In genomic region chr5:40834849-40835787, GRCh38 we compare ENCODE assay signal across 8 cellular contexts. TPM values are rescaled to one million over a fixed set of nuclear protein-coding genes. Genes with fewer than 3 reads are reported as not detected.
DNase-seq lines count a peak whose midpoint lies in the region; ATAC-seq and TF ChIP-seq lines count a peak whose summit lies in the region.

Gene RPL37 (minus strand): TSS chr5:40835222. CDS start chr5:40835185, 37 bp downstream.

- peak; percentile 99 for DNase-seq in DMS 273 (lab: John Stamatoyannopoulos, UW; ENCODE audit: unreplicated experiment)
- peak; percentile 97 for DNase-seq in IMR-90
- DNase-seq in OCI-M1 (lab: John Stamatoyannopoulos, UW), result peak; percentile 97
- DNase-seq in activated T-cell treated with anti-CD3 and anti-CD28 coated beads for 24 hours (ENCODE audit: low read depth), result peak; percentile 90
- DNase-seq in epidermal melanocyte (ENCODE audit: insufficient read length, low spot score), result peak; percentile 89
- DNase-seq in stimulated activated CD8-positive, alpha-beta memory T cell treated with anti-CD3 and anti-CD28 coated beads, Interleukin-4, amount 100 ng/mL, for 1 hour (ENCODE audit: low read depth in 2 of 2, low spot score in 1 of 2), result peak; percentile 72 to 81

- dilution Hi-C loops in IMR-90 (cut with HindIII; ENCODE audit: low sequenced_read_pairs, unreplicated experiment), result no loop called here

- H3K27me3 ChIP-seq in IMR-90 (ENCODE audit: control insufficient read depth, insufficient read depth, low read length) (no peaks in the 10 kb centered on the region), mononuclear cell (ENCODE audit: insufficient read depth, low read length) (no peaks in the 10 kb centered on the region)

- H3K36me3 ChIP-seq in IMR-90 (ENCODE audit: control insufficient read depth, insufficient read depth, low read length), result peaks cover 36% of the 10 kb centered on the region

- peak within 1 kb of the TSS; percentile 99 for H3K14ac ChIP-seq in IMR-90 (replicated peaks; ENCODE audit: low read depth, low read length)

- H2AFZ ChIP-seq in IMR-90 (replicated peaks; ENCODE audit: low read length, poor library complexity), result peak within 1 kb of the TSS; percentile 100

- peak within 1 kb of the TSS; percentile 66 for H3K18ac ChIP-seq in IMR-90 (ENCODE audit: low read depth, low read length)

- H3K9me3 ChIP-seq in IMR-90 (ENCODE audit: control insufficient read depth, insufficient read depth, low read length), result no peaks in the 10 kb centered on the region
- H3K9me3 ChIP-seq in mononuclear cell (ENCODE audit: low read depth, low read length), result no peaks in the 10 kb centered on the region

- H3K4me3 ChIP-seq in IMR-90 (ENCODE audit: insufficient read depth, low read depth, low read length) (peak within 1 kb of the TSS; percentile 74), mononuclear cell (ENCODE audit: low read length) (peak within 1 kb of the TSS; percentile 60)

- peak within 1 kb of the TSS; percentile 99 for H2AK5ac ChIP-seq in IMR-90 (ENCODE audit: low read depth, low read length)

- H3K23ac ChIP-seq in IMR-90 (ENCODE audit: low read depth, low read length), result peak within 1 kb of the TSS; percentile 96

- H3K56ac ChIP-seq in IMR-90 (ENCODE audit: extremely low read depth, insufficient read depth, low read length), result peak within 1 kb of the TSS; percentile 98

- ATAC-seq in GM21528 (IDR thresholded peaks at IDR 0.05; ENCODE audit: low FRiP score, unreplicated experiment), result peak; percentile 98
- ATAC-seq in IMR-90 (ENCODE audit: low read depth), result peak; percentile 97

- peak within 1 kb of the TSS; percentile 93 for H4K5ac ChIP-seq in IMR-90 (ENCODE audit: low read depth, low read length)

- peak within 1 kb of the TSS; percentile 95 for H3K9ac ChIP-seq in IMR-90 (ENCODE audit: low read depth, low read length)

- peak within 1 kb of the TSS; percentile 98 for H4K91ac ChIP-seq in IMR-90 (ENCODE audit: insufficient read depth, low read depth, low read length)

- H2AK9ac ChIP-seq in IMR-90 (replicated peaks; ENCODE audit: low read depth, low read length, poor library complexity), result peak within 1 kb of the TSS; percentile 97

- 1% methylated on average over 28 of the region's 61 CpGs; no CpG with 5 or more reads in 1 of the 2 experiments for WGBS in IMR-90 (ENCODE audit: extremely low coverage in 2 of 2, insufficient read length in 1 of 2), 2 experiments

- peak within 1 kb of the TSS; percentile 98 for H3K4me2 ChIP-seq in IMR-90 (ENCODE audit: low read depth, low read length)

- POLR2A ChIA-PET in IMR-90 (lab: Charles Lee; ENCODE audit: unreplicated experiment), result interaction anchor here (0.6 kb wide), 1 partner anchor 145 kb away, joined by 3 read pairs; no protein-coding TSS in a partner anchor

- peaks cover 9 to 54% of the 10 kb centered on the region in 2 experiments; a peak in 3 of 4 replicates for H3K79me1 ChIP-seq in IMR-90 (ENCODE audit: low read depth in 1 of 2, low read length in 2 of 2)

- H2BK5ac ChIP-seq in IMR-90 (ENCODE audit: low read depth, low read length, poor library complexity, severe bottlenecking), result peak within 1 kb of the TSS; percentile 89

- no peak for TF ChIP-seq CTCF in IMR-90 (conservative IDR thresholded peaks at IDR 0.05; ENCODE audit: low read depth, low read length)

- H4K20me1 ChIP-seq in IMR-90 (ENCODE audit: insufficient read depth, low read length), result peaks cover 48% of the 10 kb centered on the region

- CTCF ChIA-PET in IMR-90 (lab: Yijun Ruan, JAX), result no interaction called here

- H4K8ac ChIP-seq in IMR-90 (ENCODE audit: low read depth in 2 of 2, low read length in 2 of 2), result peak within 1 kb of the TSS; percentile 97 to 100

- H3K4ac ChIP-seq in IMR-90 (ENCODE audit: low read depth, low read length), result peak within 1 kb of the TSS; percentile 99

- peak within 1 kb of the TSS; percentile 85; the same call in 1 of the 3 replicates for H2BK15ac ChIP-seq in IMR-90 (ENCODE audit: low read depth, low read length)

- peak within 1 kb of the TSS; percentile 89 for H3K27ac ChIP-seq in IMR-90 (ENCODE audit: insufficient read depth, low read length)

- peak; percentile 98 for TF ChIP-seq POLR2A in IMR-90 (IDR thresholded peaks at IDR 0.05; ENCODE audit: low read depth, low read length)

- TF ChIP-seq RAD21 in IMR-90 (IDR thresholded peaks at IDR 0.05; ENCODE audit: low read length), result no peak; the same call in 1 of the 2 replicates

- 0 out of 2 replicates have a peak, but pooled peaks cover 2% of the 10 kb centered on the region for H3K9me1 ChIP-seq in IMR-90 (ENCODE audit: insufficient read depth, low read length)

- H2BK20ac ChIP-seq in IMR-90 (ENCODE audit: low read depth, low read length), result 0 out of 2 replicates have a peak within 1 kb of the TSS, but pooled peaks have one; percentile 14

- intact Hi-C loops in IMR-90 (cut with micrococcal nuclease), result loop anchor here (2.0 to 5.0 kb wide), 2 partner anchors 80 to 1413 kb away; partner anchors contain the start of genes DAB2 and TTC33

- peak within 1 kb of the TSS; percentile 66; the same call in 1 of the 2 replicates for H2BK120ac ChIP-seq in IMR-90 (ENCODE audit: low read depth, low read length)

- H3K4me1 ChIP-seq in IMR-90 (ENCODE audit: control insufficient read depth, insufficient read depth, low read length), result peaks cover 2% of the 10 kb centered on the region; the same call in 1 of the 2 replicates
- H3K4me1 ChIP-seq in mononuclear cell (ENCODE audit: insufficient read depth, low read length), result peaks cover 25% of the 10 kb centered on the region

- in situ Hi-C loops in IMR-90 (cut with MboI; ENCODE audit: low sequenced_read_pairs), result no loop called here

- TSS peak; percentile 98 for BruUV-seq in IMR-90 (replicated peaks; lab: Mats Ljungman, UMichigan)

TF ChIP-seq in IMR-90, 13 proteins besides CTCF, POLR2A, EP300 and RAD21:
- peak; percentile 86 for TF ChIP-seq MAZ (IDR thresholded peaks at IDR 0.05; ENCODE audit: borderline replicate concordance, low read depth, low read length)
- peak; percentile 70; the same call in 1 of the 2 replicates for TF ChIP-seq MXI1 (IDR thresholded peaks at IDR 0.05; ENCODE audit: borderline replicate concordance, low read depth, low read length)
- TF ChIP-seq NFE2L2 (IDR thresholded peaks at IDR 0.05; ENCODE audit: low read depth, low read length), result 0 out of 2 replicates have a peak, but pooled peaks have one; percentile 22
- 0 out of 2 replicates have a peak, but pooled peaks have one; percentile 29 for TF ChIP-seq FOS (IDR thresholded peaks at IDR 0.05; ENCODE audit: low read depth, low read length)
- TF ChIP-seq MAFK (IDR thresholded peaks at IDR 0.05; ENCODE audit: low read depth, low read length), result no peak
- TF ChIP-seq ELK1 (IDR thresholded peaks at IDR 0.05; ENCODE audit: borderline replicate concordance, low read depth, low read length), result 0 out of 2 replicates have a peak, but pooled peaks have one; percentile 23
- TF ChIP-seq BHLHE40 (IDR thresholded peaks at IDR 0.05; ENCODE audit: low read depth, low read length), result 0 out of 2 replicates have a peak, but pooled peaks have one; percentile 16
- no peak for TF ChIP-seq CHD1 (IDR thresholded peaks at IDR 0.05; ENCODE audit: low read depth, low read length)

RNA-seq across cellular contexts. Expression of gene RPL37, which starts in this region (rescaled TPM):
- total RNA-seq in IMR-90 (2012; rRNA removed) (35.3 and 68.6 TPM in 2 replicates), mononuclear cell (790 TPM)
- 294 and 551 TPM in 2 replicates for polyA plus RNA-seq in IMR-90 (2012; rRNA removed)
- 107 and 412 TPM in 2 replicates for polyA plus RNA-seq in IMR-90 (2012; cell fraction: cytosol; rRNA removed)
- 28.1 and 181 TPM in 2 replicates for polyA plus RNA-seq in IMR-90 (2012; cell fraction: nucleus; rRNA removed; ENCODE audit: low replicate concordance)

Comparison
In these comparisons a context has a peak if more than half of its experiments do, and no peak if none do; other contexts are left out.
1. Peak in every context shown above with its lines: DNase-seq, ATAC-seq, H3K4me3 ChIP-seq and H3K27ac ChIP-seq.
2. RNA of gene RPL37 (total RNA-seq): 790 TPM in mononuclear cell (single experiment); 35.3 to 68.6 TPM in IMR-90; every median in the first group is over 10 times any median in the second.